ENCODE assay signal across 17 cellular contexts in the genomic region with DNA sequence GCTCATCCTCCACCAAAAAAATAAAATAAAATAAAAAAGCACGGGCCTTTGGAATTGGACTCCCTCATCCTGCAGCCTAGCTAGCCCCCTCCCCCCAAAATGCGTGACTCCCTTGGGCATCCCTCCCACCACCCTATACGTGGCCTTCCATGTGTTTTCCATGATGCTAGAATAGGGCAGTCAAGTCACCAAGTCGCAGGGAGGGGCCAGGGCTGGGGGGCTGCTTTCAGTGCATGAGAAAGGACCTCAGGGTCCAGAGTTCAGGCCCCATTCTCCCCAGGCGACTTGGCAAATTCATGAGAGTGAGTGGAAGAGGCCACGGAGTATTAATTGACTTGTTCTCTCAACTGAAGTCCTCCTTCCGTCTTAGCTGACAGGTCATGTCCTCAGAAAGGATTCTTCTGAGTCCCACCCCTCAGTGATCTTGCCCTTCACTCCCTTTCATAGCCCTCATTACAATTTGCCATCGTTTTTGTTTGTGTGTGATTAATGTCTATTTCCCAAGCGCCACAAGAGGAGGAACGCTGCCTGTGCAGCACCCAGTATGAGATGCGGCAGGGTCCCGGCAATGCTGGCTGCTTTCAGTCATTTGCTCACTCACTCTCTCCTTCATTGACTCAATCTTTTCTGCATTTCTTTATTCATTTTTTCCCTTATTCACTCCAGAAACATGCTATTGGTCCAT. TPM values are rescaled to one million over a fixed set of nuclear protein-coding genes. Genes with fewer than 3 reads are reported as not detected.
DNase-seq lines count a peak whose midpoint lies in the region; ATAC-seq, FAIRE-seq and TF ChIP-seq lines count a peak whose summit lies in the region.
"Had no signal": no experiment of that assay in that cellular context is flagged by ENCODE, and none has a peak within 500 bp of the region (broad histone marks: within the 10 kb centered on the region; RNA-seq: fewer than 3 reads in every experiment).

No MANE protein-coding gene starts in this region.

- H3K9me3 Mint-ChIP-seq in GM23338 (peaks cover 2% of the 10 kb centered on the region; the same call in 1 of the 3 replicates), chondrocyte (ENCODE audit: low read depth) (peaks cover 5% of the 10 kb centered on the region)
- H3K9me3 Mint-ChIP-seq in activated naive CD8-positive, alpha-beta T cell treated with anti-CD3 and anti-CD28 coated beads, Interleukin-2, amount 50 U/mL, for 24 hours = no peaks in the 10 kb centered on the region
- H3K9me3 Mint-ChIP-seq: natural killer cell treated with Interleukin-12 subunit alpha and Interleukin-12 subunit beta and Interleukin-15 and Interleukin-18, amount 100 ng/mL, for 72 hours had no signal

- in situ Hi-C loops in gastrocnemius medialis (cut with MboI; ENCODE audit: low sequenced_read_pairs in 4 of 4) = no loop called here

- no peaks in the 10 kb centered on the region for H3K4me1 ChIP-seq in GM23338 (ENCODE audit: insufficient read depth)
- H3K4me1 ChIP-seq in gastrocnemius medialis = peaks cover 3 to 5% of the 10 kb centered on the region in 2 donors

- H2AFZ ChIP-seq in GM23338 = 0 out of 2 replicates have a peak overlapping the region, but pooled peaks have one; percentile 43

- H3K4me1 Mint-ChIP-seq in GM23338 (peaks cover 19% of the 10 kb centered on the region), chondrocyte (ENCODE audit: low read depth) (peaks cover 76% of the 10 kb centered on the region)
- H3K4me1 Mint-ChIP-seq in activated naive CD8-positive, alpha-beta T cell treated with anti-CD3 and anti-CD28 coated beads, Interleukin-2, amount 50 U/mL, for 24 hours = no peaks in the 10 kb centered on the region

- no peak overlapping the region for H3K4me3 ChIP-seq in GM23338
- H3K4me3 ChIP-seq in gastrocnemius medialis = no peak overlapping the region
- H3K4me3 ChIP-seq: MG63, thyroid gland had no signal

- no peaks in the 10 kb centered on the region for H3K9me3 ChIP-seq in gastrocnemius medialis
- H3K9me3 ChIP-seq: thyroid gland had no signal

- TF ChIP-seq CTCF in GM23338 (conservative IDR thresholded peaks at IDR 0.05; ENCODE audit: low read depth in 2 of 2) (no peak), chondrocyte (IDR thresholded peaks at IDR 0.05) (no peak), gastrocnemius medialis (IDR thresholded peaks at IDR 0.05 in 4 of 5, conservative IDR thresholded peaks at IDR 0.05 in 1 of 5) (no peak)

- no peak overlapping the region for H3K4me2 ChIP-seq in GM23338

- intact Hi-C loops in gastrocnemius medialis (cut with DNase I; ENCODE audit: low total_unique reads) = no loop called here

- H3K36me3 ChIP-seq in GM23338 (ENCODE audit: insufficient read depth) = no peaks in the 10 kb centered on the region
- no peaks in the 10 kb centered on the region for H3K36me3 ChIP-seq in gastrocnemius medialis
- H3K36me3 ChIP-seq: MG63, thyroid gland had no signal

- TF ChIP-seq POLR2A in gastrocnemius medialis (IDR thresholded peaks at IDR 0.05) = no peak

- no peaks in the 10 kb centered on the region for H4K20me1 ChIP-seq in GM23338 (replicated peaks; ENCODE audit: insufficient read depth)

- no peaks in the 10 kb centered on the region for H3F3A ChIP-seq in GM23338 (replicated peaks; ENCODE audit: low read depth)

- H3K9me2 ChIP-seq in GM23338 (ENCODE audit: insufficient read depth) = no peaks in the 10 kb centered on the region

- H3K27ac ChIP-seq in GM23338 (ENCODE audit: low read depth) = no peak overlapping the region
- peak overlapping the region; percentile 7 to 67 (median 55) for H3K27ac ChIP-seq in gastrocnemius medialis

- H3K27me3 Mint-ChIP-seq in GM23338 (ENCODE audit: insufficient read depth, low read depth, poor library complexity) (peaks cover 8% of the 10 kb centered on the region), chondrocyte (ENCODE audit: low read depth) (no peaks in the 10 kb centered on the region)
- H3K27me3 Mint-ChIP-seq in activated naive CD8-positive, alpha-beta T cell treated with anti-CD3 and anti-CD28 coated beads, Interleukin-2, amount 50 U/mL, for 24 hours = peaks cover 17% of the 10 kb centered on the region

- FAIRE-seq in RCC 7860 (lab: Jason Lieb, UNC) = no peak
- FAIRE-seq: H1 had no signal

- no peak for ATAC-seq in GM23338
- ATAC-seq in gastrocnemius medialis = no peak
- ATAC-seq in activated naive CD8-positive, alpha-beta T cell treated with anti-CD3 and anti-CD28 coated beads, Interleukin-2, amount 50 U/mL, for 24 hours = no peak
- no peak for ATAC-seq in HG02852 (IDR thresholded peaks at IDR 0.05; ENCODE audit: unreplicated experiment)
- ATAC-seq: natural killer cell treated with Interleukin-12 subunit alpha and Interleukin-12 subunit beta and Interleukin-15 and Interleukin-18, amount 100 ng/mL, for 72 hours had no signal

- H3K4me3 Mint-ChIP-seq in GM23338 (no peak overlapping the region), chondrocyte (ENCODE audit: unreplicated experiment) (no peak overlapping the region)
- no peak overlapping the region for H3K4me3 Mint-ChIP-seq in activated naive CD8-positive, alpha-beta T cell treated with anti-CD3 and anti-CD28 coated beads, Interleukin-2, amount 50 U/mL, for 24 hours
- H3K4me3 Mint-ChIP-seq: natural killer cell treated with Interleukin-12 subunit alpha and Interleukin-12 subunit beta and Interleukin-15 and Interleukin-18, amount 100 ng/mL, for 72 hours had no signal

- H3K36me3 Mint-ChIP-seq in GM23338 (ENCODE audit: low read depth) (no peaks in the 10 kb centered on the region), chondrocyte (ENCODE audit: low read depth) (peaks cover 14% of the 10 kb centered on the region)
- no peaks in the 10 kb centered on the region for H3K36me3 Mint-ChIP-seq in activated naive CD8-positive, alpha-beta T cell treated with anti-CD3 and anti-CD28 coated beads, Interleukin-2, amount 50 U/mL, for 24 hours (ENCODE audit: low read depth)
- H3K36me3 Mint-ChIP-seq: natural killer cell treated with Interleukin-12 subunit alpha and Interleukin-12 subunit beta and Interleukin-15 and Interleukin-18, amount 100 ng/mL, for 72 hours had no signal

- H3K27ac Mint-ChIP-seq in GM23338 (no peak overlapping the region), chondrocyte (ENCODE audit: unreplicated experiment) (peak overlapping the region; percentile 65)
- H3K27ac Mint-ChIP-seq in activated naive CD8-positive, alpha-beta T cell treated with anti-CD3 and anti-CD28 coated beads, Interleukin-2, amount 50 U/mL, for 24 hours = no peak overlapping the region
- H3K27ac Mint-ChIP-seq: natural killer cell treated with Interleukin-12 subunit alpha and Interleukin-12 subunit beta and Interleukin-15 and Interleukin-18, amount 100 ng/mL, for 72 hours had no signal

- H3K27me3 ChIP-seq in GM23338 (ENCODE audit: insufficient read depth) (no peaks in the 10 kb centered on the region), gastrocnemius medialis (no peaks in the 10 kb centered on the region)
- H3K27me3 ChIP-seq: MG63, thyroid gland had no signal

- H3K79me2 ChIP-seq in GM23338 (replicated peaks; ENCODE audit: insufficient read depth) = no peaks in the 10 kb centered on the region

- DNase-seq in GM23338 (ENCODE audit: low spot score) (no peak), chondrocyte (ENCODE audit: low spot score) (peak; percentile 34), islet precursor cell (peak; percentile 39), gastrocnemius medialis (no peak), RCC 7860 (ENCODE audit: low spot score) (no peak), DMS53 treated with DMSO at 0.1 percent for 48 hours (lab: John Stamatoyannopoulos, UW; ENCODE audit: unreplicated experiment) (no peak)
- no peak for DNase-seq in activated naive CD8-positive, alpha-beta T cell treated with anti-CD3 and anti-CD28 coated beads, Interleukin-2, amount 50 U/mL, for 24 hours
- DNase-seq: MG63; NCI-H2029; NCI-H524 treated with DMSO at 0.1 percent for 48 hours; OCI-M1; retina; stimulated activated CD4-positive, alpha-beta T cell treated with anti-CD3 and anti-CD28 coated beads, Interleukin-2, amount 100 ng/mL, for 24 hours; thyroid gland had no signal

TF ChIP-seq in GM23338, 12 proteins besides CTCF, POLR2A, EP300 and RAD21 (continues in another document):
- TF ChIP-seq EZH2 (IDR thresholded peaks at IDR 0.05; ENCODE audit: low read depth, unreplicated experiment) (no peak), ZNF331 (CRISPR knock-in tag; IDR thresholded peaks at IDR 0.05; ENCODE audit: low read depth) (no peak)
- TF ChIP-seq, protein P1, sequence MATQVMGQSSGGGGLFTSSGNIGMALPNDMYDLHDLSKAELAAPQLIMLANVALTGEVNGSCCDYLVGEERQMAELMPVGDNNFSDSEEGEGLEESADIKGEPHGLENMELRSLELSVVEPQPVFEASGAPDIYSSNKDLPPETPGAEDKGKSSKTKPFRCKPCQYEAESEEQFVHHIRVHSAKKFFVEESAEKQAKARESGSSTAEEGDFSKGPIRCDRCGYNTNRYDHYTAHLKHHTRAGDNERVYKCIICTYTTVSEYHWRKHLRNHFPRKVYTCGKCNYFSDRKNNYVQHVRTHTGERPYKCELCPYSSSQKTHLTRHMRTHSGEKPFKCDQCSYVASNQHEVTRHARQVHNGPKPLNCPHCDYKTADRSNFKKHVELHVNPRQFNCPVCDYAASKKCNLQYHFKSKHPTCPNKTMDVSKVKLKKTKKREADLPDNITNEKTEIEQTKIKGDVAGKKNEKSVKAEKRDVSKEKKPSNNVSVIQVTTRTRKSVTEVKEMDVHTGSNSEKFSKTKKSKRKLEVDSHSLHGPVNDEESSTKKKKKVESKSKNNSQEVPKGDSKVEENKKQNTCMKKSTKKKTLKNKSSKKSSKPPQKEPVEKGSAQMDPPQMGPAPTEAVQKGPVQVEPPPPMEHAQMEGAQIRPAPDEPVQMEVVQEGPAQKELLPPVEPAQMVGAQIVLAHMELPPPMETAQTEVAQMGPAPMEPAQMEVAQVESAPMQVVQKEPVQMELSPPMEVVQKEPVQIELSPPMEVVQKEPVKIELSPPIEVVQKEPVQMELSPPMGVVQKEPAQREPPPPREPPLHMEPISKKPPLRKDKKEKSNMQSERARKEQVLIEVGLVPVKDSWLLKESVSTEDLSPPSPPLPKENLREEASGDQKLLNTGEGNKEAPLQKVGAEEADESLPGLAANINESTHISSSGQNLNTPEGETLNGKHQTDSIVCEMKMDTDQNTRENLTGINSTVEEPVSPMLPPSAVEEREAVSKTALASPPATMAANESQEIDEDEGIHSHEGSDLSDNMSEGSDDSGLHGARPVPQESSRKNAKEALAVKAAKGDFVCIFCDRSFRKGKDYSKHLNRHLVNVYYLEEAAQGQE (IDR thresholded peaks at IDR 0.05; ENCODE audit: unreplicated experiment) = no peak

RNA-seq across cellular contexts. Expression of a gene that starts 17.4 kb away (rescaled TPM):
- 0.42 and 0.89 TPM in 2 replicates for total RNA-seq in GM23338 (2014; rRNA removed; shearing (Covaris generic))
- polyA plus RNA-seq in GM23338 (2016; fragmentation: Nextera tagmentation; extraction: Ambion mirVana) = 0.52 and 0.58 TPM in 2 replicates
- total RNA-seq in chondrocyte (113 to 367 TPM (median 367 TPM) in 3 replicates), gastrocnemius medialis (10 to 100 TPM; 14.5 to 35.5 (median 23.4) TPM)

Comparison
In these comparisons a context has a peak if more than half of its experiments do, and no peak if none do; other contexts are left out.
1. DNase-seq: peak in chondrocyte (single experiment) and islet precursor cell (single experiment); none in GM23338 (single experiment), gastrocnemius medialis (0 of 2), RCC 7860 (single experiment), DMS53 treated with DMSO at 0.1 percent for 48 hours (single experiment) and activated naive CD8-positive, alpha-beta T cell treated with anti-CD3 and anti-CD28 coated beads, Interleukin-2, amount 50 U/mL, for 24 hours (single experiment).